Comparison of ENCODE assay signal across 9 cellular contexts in genomic region chr11:59822989-59823566, GRCh38. TPM values are rescaled to one million over a fixed set of nuclear protein-coding genes. Genes with fewer than 3 reads are reported as not detected.
DNase-seq lines count a peak whose midpoint lies in the region; ATAC-seq, FAIRE-seq and TF ChIP-seq lines count a peak whose summit lies in the region.
"Had no signal": no experiment of that assay in that cellular context is flagged by ENCODE, and none has a peak within 500 bp of the region (broad histone marks: within the 10 kb centered on the region; RNA-seq: fewer than 3 reads in every experiment).

No MANE protein-coding gene starts in this region.

- H3K27me3 ChIP-seq in sigmoid colon: no peaks in the 10 kb centered on the region

- no peak for TF ChIP-seq POLR2A in sigmoid colon (IDR thresholded peaks at IDR 0.05)

- H3K9me3 Mint-ChIP-seq in activated naive CD4-positive, alpha-beta T cell treated with anti-CD3 and anti-CD28 coated beads, Interleukin-2, amount 10 ng/mL, durations not matched to agents 7 days and 5 days: no peaks in the 10 kb centered on the region

- peak; percentile 89 for ATAC-seq in HG03159 (IDR thresholded peaks at IDR 0.05; ENCODE audit: unreplicated experiment)
- peak; percentile 79 to 83 for ATAC-seq in left cardiac atrium

- 2 to 12% methylated on average over 9 of the region's 9 CpGs for WGBS in sigmoid colon, 2 donors

- no peaks in the 10 kb centered on the region for H3K9me3 ChIP-seq in sigmoid colon

- no peak overlapping the region for H3K27ac ChIP-seq in sigmoid colon

- no peak overlapping the region for H3K4me3 ChIP-seq in sigmoid colon

- FAIRE-seq in GM19239 (lab: Jason Lieb, UNC): peak; percentile 81
- FAIRE-seq: colon had no signal

- intact Hi-C loops in left cardiac atrium (cut with DNase I) (loop anchor here (2.0 to 5.0 kb wide), 3 partner anchors 304 to 369 kb away; no protein-coding TSS in a partner anchor), sigmoid colon (cut with DNase I) (loop anchor here (10.0 kb wide), 1 partner anchor 372 kb away; no protein-coding TSS in a partner anchor)

- H3K4me3 Mint-ChIP-seq in activated naive CD4-positive, alpha-beta T cell treated with anti-CD3 and anti-CD28 coated beads, Interleukin-2, amount 10 ng/mL, durations not matched to agents 7 days and 5 days: no peak overlapping the region

- DNase-seq in Daoy (ENCODE audit: low read depth) (peak; percentile 57), GM19239 (ENCODE audit: insufficient read length, low spot score) (no peak), NCI-H460 (ENCODE audit: extremely low read depth, low read depth) (peak; percentile 53), left cardiac atrium (no peak), sigmoid colon (no peak), ecto neural progenitor cell (ENCODE audit: low spot score) (no peak)
- DNase-seq in activated naive CD4-positive, alpha-beta T cell treated with anti-CD3 and anti-CD28 coated beads, Interleukin-2, amount 10 ng/mL, durations not matched to agents 7 days and 5 days: peak; percentile 47

- no peaks in the 10 kb centered on the region for H3K36me3 ChIP-seq in sigmoid colon

- H3K4me1 Mint-ChIP-seq in activated naive CD4-positive, alpha-beta T cell treated with anti-CD3 and anti-CD28 coated beads, Interleukin-2, amount 10 ng/mL, durations not matched to agents 7 days and 5 days: peaks cover 15% of the 10 kb centered on the region

- CTCF ChIA-PET in activated naive CD4-positive, alpha-beta T cell treated with anti-CD3 and anti-CD28 coated beads, Interleukin-2, amount 10 ng/mL, durations not matched to agents 7 days and 5 days (lab: Charles Lee): interaction anchor here (0.7 to 1.1 kb wide), 5 partner anchors 96 to 374 kb away, joined by 3 to 11 read pairs (median 3); no protein-coding TSS in a partner anchor

- peak in 3 of 4 experiments; percentile 33 to 46 (median 43) for TF ChIP-seq CTCF in sigmoid colon (IDR thresholded peaks at IDR 0.05)

- H3K27ac Mint-ChIP-seq in activated naive CD4-positive, alpha-beta T cell treated with anti-CD3 and anti-CD28 coated beads, Interleukin-2, amount 10 ng/mL, durations not matched to agents 7 days and 5 days: no peak overlapping the region

- no peaks in the 10 kb centered on the region for H3K36me3 Mint-ChIP-seq in activated naive CD4-positive, alpha-beta T cell treated with anti-CD3 and anti-CD28 coated beads, Interleukin-2, amount 10 ng/mL, durations not matched to agents 7 days and 5 days

- H3K27me3 Mint-ChIP-seq in activated naive CD4-positive, alpha-beta T cell treated with anti-CD3 and anti-CD28 coated beads, Interleukin-2, amount 10 ng/mL, durations not matched to agents 7 days and 5 days: peaks cover 4% of the 10 kb centered on the region

- H3K4me1 ChIP-seq in sigmoid colon: no peaks in the 10 kb centered on the region

- TF ChIP-seq EP300 in sigmoid colon (IDR thresholded peaks at IDR 0.05): no peak

RNA-seq across cellular contexts. Expression of gene MRPL16, which starts 12.5 kb away (rescaled TPM):
- 55.0 and 66.6 TPM in 2 replicates for total RNA-seq in Daoy (2014; rRNA removed; shearing (Covaris generic))
- 43.5 and 50.5 TPM in 2 replicates for total RNA-seq in NCI-H460 (2014; rRNA removed; shearing (Covaris generic))
- polyA plus RNA-seq in NCI-H460 (2014; cell fraction: nucleus; rRNA removed): 64.8 and 73.7 TPM in 2 replicates
- total RNA-seq in left cardiac atrium: 10 to 100 TPM; 61.2 to 70.4 TPM
- total RNA-seq in sigmoid colon: 10 to 100 TPM; 41.9 to 52.6 (median 44.9) TPM
- 10 to 100 TPM; 63.7 to 79.5 (median 75.7) TPM for polyA plus RNA-seq in sigmoid colon

RNA-seq across cellular contexts. Expression of gene CBLIF, which starts 22.2 kb away (rescaled TPM):
- total RNA-seq in Daoy (2014; rRNA removed; shearing (Covaris generic)): not detected in 2 replicates
- not detected in 2 replicates for total RNA-seq in NCI-H460 (2014; rRNA removed; shearing (Covaris generic))
- not detected in 2 replicates for polyA plus RNA-seq in NCI-H460 (2014; cell fraction: nucleus; rRNA removed)
- total RNA-seq in left cardiac atrium (not detected), sigmoid colon (not detected)
- under 1 TPM in 1 of 3 donors, not detected in 2; 0.28 TPM for polyA plus RNA-seq in sigmoid colon

RNA-seq across cellular contexts. Expression of gene TCN1, which starts 43.2 kb away (rescaled TPM):
- total RNA-seq in Daoy (2014; rRNA removed; shearing (Covaris generic)): not detected in 2 replicates
- total RNA-seq in NCI-H460 (2014; rRNA removed; shearing (Covaris generic)): not detected in 2 replicates
- polyA plus RNA-seq in NCI-H460 (2014; cell fraction: nucleus; rRNA removed): not detected in 2 replicates
- not detected for total RNA-seq in left cardiac atrium
- not detected for total RNA-seq in sigmoid colon
- 1 to 10 TPM in 1 of 3 donors, not detected in 2; 1.8 TPM for polyA plus RNA-seq in sigmoid colon

RNA-seq across cellular contexts. Expression of gene OOSP3, which starts 55.5 kb away (rescaled TPM):
- total RNA-seq in Daoy (2014; rRNA removed; shearing (Covaris generic)): not detected in 2 replicates
- not detected in 2 replicates for total RNA-seq in NCI-H460 (2014; rRNA removed; shearing (Covaris generic))
- polyA plus RNA-seq in NCI-H460 (2014; cell fraction: nucleus; rRNA removed): not detected in 2 replicates
- not detected for total RNA-seq in left cardiac atrium
- total RNA-seq in sigmoid colon: not detected
- polyA plus RNA-seq in sigmoid colon: not detected

Comparison
In these comparisons a context has a peak if more than half of its experiments do, and no peak if none do; other contexts are left out.
1. DNase-seq: peak in Daoy (single experiment), NCI-H460 (single experiment) and activated naive CD4-positive, alpha-beta T cell treated with anti-CD3 and anti-CD28 coated beads, Interleukin-2, amount 10 ng/mL, durations not matched to agents 7 days and 5 days (single experiment); none in GM19239 (single experiment), left cardiac atrium (single experiment), sigmoid colon (single experiment) and ecto neural progenitor cell (single experiment).